In the genomic region with DNA sequence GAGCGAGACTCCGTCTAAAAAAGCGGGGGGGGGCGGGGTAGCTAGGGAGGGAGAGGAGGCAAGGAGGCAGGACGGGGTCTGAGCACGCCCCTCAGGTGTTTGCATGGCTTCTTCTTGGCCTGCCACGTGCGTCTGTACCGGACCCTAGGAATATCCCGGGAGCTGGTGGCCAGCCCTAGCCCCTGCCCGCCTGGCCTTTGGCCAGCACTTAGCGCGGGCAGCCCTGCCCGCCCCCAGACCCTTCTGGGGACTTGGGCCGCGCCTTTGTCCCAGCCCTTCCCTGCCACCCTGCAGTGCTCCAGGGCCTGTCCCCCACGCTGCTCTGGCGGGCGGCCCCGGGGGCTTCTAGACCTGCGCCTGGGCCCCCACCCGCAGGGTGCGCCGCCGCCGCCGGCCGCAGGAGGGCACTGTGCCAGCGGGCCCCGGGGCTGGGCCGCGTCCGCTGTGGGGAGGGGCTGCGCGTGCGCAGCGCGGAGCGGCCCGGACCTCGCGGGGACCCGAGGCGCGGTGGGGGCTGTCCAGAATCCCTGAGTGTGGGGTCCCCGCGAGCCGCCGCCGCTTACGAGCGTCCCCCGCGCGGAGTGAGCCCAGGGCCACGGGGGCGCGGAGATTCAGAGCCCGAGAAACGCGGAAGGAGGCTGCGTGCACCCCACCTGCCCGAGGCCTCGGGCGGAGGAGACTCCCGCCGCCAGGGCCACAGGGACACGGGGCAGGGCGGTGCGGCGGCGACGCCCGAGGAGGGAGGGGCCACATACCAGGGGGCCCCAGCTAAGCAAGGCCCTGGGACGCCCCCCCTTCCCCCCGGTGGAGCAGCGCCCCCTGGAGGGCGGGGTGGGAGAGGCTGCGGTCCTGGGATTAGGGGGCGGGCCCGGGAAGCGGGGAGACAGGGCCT, we compare ENCODE assay signal across 8 cellular contexts. TPM values are rescaled to one million over a fixed set of nuclear protein-coding genes. Genes with fewer than 3 reads are reported as not detected.
DNase-seq lines count a peak whose midpoint lies in the region; ATAC-seq and TF ChIP-seq lines count a peak whose summit lies in the region.

No MANE protein-coding gene starts in this region.

- peak overlapping the region; percentile 89 for H2AFZ ChIP-seq in DND-41 (ENCODE audit: low read depth, low read length)

- H3K4me2 ChIP-seq in DND-41 (ENCODE audit: insufficient read depth, low read length), result peak overlapping the region; percentile 74

- intact Hi-C loops in heart right ventricle (cut with DNase I), result loop anchor here in 2 of 10 donors (5.0 kb wide), 2 partner anchors 43 to 92 kb away; partner anchors contain the start of gene WDR25 (in 1 of the 2)

- H3K27ac ChIP-seq in DND-41 (ENCODE audit: low read length), result peak overlapping the region; percentile 73
- peak overlapping the region; percentile 42; the same call in 1 of the 2 replicates for H3K27ac ChIP-seq in SJCRH30
- peak overlapping the region; percentile 41 to 96 (median 90) for H3K27ac ChIP-seq in heart right ventricle
- peak overlapping the region; percentile 79 for H3K27ac ChIP-seq in rectal smooth muscle tissue (ENCODE audit: low read depth, low read length)

- 1 to 2% methylated on average over 76 to 81 of the region's 82 CpGs for WGBS in heart right ventricle, 2 donors

- H3K27me3 ChIP-seq in DND-41 (ENCODE audit: insufficient read depth, low read length, poor library complexity), result no peaks in the 10 kb centered on the region
- no peaks in the 10 kb centered on the region for H3K27me3 ChIP-seq in SJCRH30
- no peaks in the 10 kb centered on the region for H3K27me3 ChIP-seq in heart right ventricle
- no peaks in the 10 kb centered on the region for H3K27me3 ChIP-seq in rectal smooth muscle tissue (ENCODE audit: control insufficient read depth, insufficient read depth, low read length)

- ATAC-seq in DND-41 (ENCODE audit: insufficient read depth, low read depth) (peak; percentile 86), GM19455 (IDR thresholded peaks at IDR 0.05; ENCODE audit: unreplicated experiment) (peak; percentile 86), heart right ventricle (peak; percentile 80 to 96 (median 90))
- peak; percentile 88 to 91 for ATAC-seq in activated naive CD4-positive, alpha-beta T cell treated with anti-CD3 and anti-CD28 coated beads, Interleukin-2, amount 50 U/mL, for 72 hours

- H3K9ac ChIP-seq in DND-41 (ENCODE audit: low read depth, low read length), result peak overlapping the region; percentile 87
- peak overlapping the region; percentile 85 for H3K9ac ChIP-seq in rectal smooth muscle tissue (ENCODE audit: low read length)

- H3K27ac Mint-ChIP-seq in activated naive CD4-positive, alpha-beta T cell treated with anti-CD3 and anti-CD28 coated beads, Interleukin-2, amount 50 U/mL, for 72 hours, result peak overlapping the region in 1 of 2 donors; percentile 72

- TF ChIP-seq CTCF in DND-41 (IDR thresholded peaks at IDR 0.05; ENCODE audit: borderline replicate concordance, extremely low read depth, low read length, poor library complexity, severe bottlenecking) (peak; percentile 84), heart right ventricle (IDR thresholded peaks at IDR 0.05) (peak; percentile 70 to 89 (median 82))

- H4K20me1 ChIP-seq in DND-41 (ENCODE audit: insufficient read depth, low read length), result peaks cover 64% of the 10 kb centered on the region

- DNase-seq in DND-41, result peak; percentile 79
- DNase-seq in HK-2 (ENCODE audit: unreplicated experiment), result peak; percentile 74
- no peak for DNase-seq in SJCRH30
- peak; percentile 84 to 95 for DNase-seq in activated naive CD4-positive, alpha-beta T cell treated with anti-CD3 and anti-CD28 coated beads, Interleukin-2, amount 50 U/mL, for 72 hours (ENCODE audit: low spot score in 2 of 2)
- DNase-seq in heart right ventricle, result peak; percentile 46 to 82
- DNase-seq in kidney glomerular epithelial cell (lab: John Stamatoyannopoulos, UW), result no peak

- H3K79me2 ChIP-seq in DND-41 (ENCODE audit: insufficient read depth, low read length), result peaks cover 39% of the 10 kb centered on the region

- peak overlapping the region; percentile 28 to 63; a peak in 3 of 4 replicates for H3K4me3 ChIP-seq in DND-41 (ENCODE audit: low read depth in 1 of 2, low read length in 2 of 2)
- H3K4me3 ChIP-seq in SJCRH30, result peak overlapping the region; percentile 57
- H3K4me3 ChIP-seq in heart right ventricle, result peak overlapping the region; percentile 62 to 94 (median 88)
- H3K4me3 ChIP-seq in rectal smooth muscle tissue (ENCODE audit: low read length), result peak overlapping the region; percentile 75

- H3K36me3 Mint-ChIP-seq in activated naive CD4-positive, alpha-beta T cell treated with anti-CD3 and anti-CD28 coated beads, Interleukin-2, amount 50 U/mL, for 72 hours, result no peaks in the 10 kb centered on the region

- H3K4me1 ChIP-seq in DND-41 (ENCODE audit: insufficient read depth, low read length), result peaks cover 15% of the 10 kb centered on the region
- H3K4me1 ChIP-seq in SJCRH30, result peaks cover 6% of the 10 kb centered on the region; the same call in 1 of the 2 replicates
- peaks cover 5 to 78% (median 33%) of the 10 kb centered on the region in 9 donors for H3K4me1 ChIP-seq in heart right ventricle
- H3K4me1 ChIP-seq in rectal smooth muscle tissue (ENCODE audit: control insufficient read depth, insufficient read depth, low read length), result peaks cover 3% of the 10 kb centered on the region

- H3K9me3 ChIP-seq in DND-41 (ENCODE audit: insufficient read depth, low read length, severe bottlenecking) (no peaks in the 10 kb centered on the region), SJCRH30 (replicated peaks) (no peaks in the 10 kb centered on the region), heart right ventricle (no peaks in the 10 kb centered on the region)

- no peaks in the 10 kb centered on the region for H3K9me3 Mint-ChIP-seq in activated naive CD4-positive, alpha-beta T cell treated with anti-CD3 and anti-CD28 coated beads, Interleukin-2, amount 50 U/mL, for 72 hours

- H3K36me3 ChIP-seq in DND-41 (ENCODE audit: insufficient read depth, low read length), result peaks cover 40% of the 10 kb centered on the region
- H3K36me3 ChIP-seq in SJCRH30, result peaks cover 11% of the 10 kb centered on the region
- H3K36me3 ChIP-seq in heart right ventricle, result peaks cover 0 to 19% (median 0%) of the 10 kb centered on the region in 9 donors
- no peaks in the 10 kb centered on the region for H3K36me3 ChIP-seq in rectal smooth muscle tissue (ENCODE audit: control insufficient read depth, insufficient read depth, low read length)

RNA-seq across cellular contexts. Expression of gene SLC25A29, which starts 21.0 kb away (rescaled TPM):
- total RNA-seq in SJCRH30 (2014; rRNA removed; shearing (Covaris generic)), result 55.2 and 57.1 TPM in 2 replicates
- total RNA-seq in activated naive CD4-positive, alpha-beta T cell treated with anti-CD3 and anti-CD28 coated beads, Interleukin-2, amount 50 U/mL, for 72 hours, result 1 to 10 TPM; 8.5 to 8.9 TPM
- 10 to 100 TPM; 11.0 to 25.3 (median 21.7) TPM for total RNA-seq in heart right ventricle
- 10 to 100 TPM; 36.7 to 70.7 TPM for polyA plus RNA-seq in heart right ventricle

RNA-seq across cellular contexts. Expression of gene SLC25A47, which starts 37.9 kb away (rescaled TPM):
- 0.08 TPM in 1 of 2 replicates, not detected in the other for total RNA-seq in SJCRH30 (2014; rRNA removed; shearing (Covaris generic))
- total RNA-seq in activated naive CD4-positive, alpha-beta T cell treated with anti-CD3 and anti-CD28 coated beads, Interleukin-2, amount 50 U/mL, for 72 hours, result under 1 TPM in 1 of 2 donors, not detected in 1; 0.23 TPM
- not detected for total RNA-seq in heart right ventricle
- polyA plus RNA-seq in heart right ventricle, result not detected

RNA-seq across cellular contexts. Expression of gene YY1, which starts 46.3 kb away (rescaled TPM):
- 58.6 and 60.9 TPM in 2 replicates for total RNA-seq in SJCRH30 (2014; rRNA removed; shearing (Covaris generic))
- total RNA-seq in activated naive CD4-positive, alpha-beta T cell treated with anti-CD3 and anti-CD28 coated beads, Interleukin-2, amount 50 U/mL, for 72 hours, result 100 to 1,000 TPM in 1 of 2 donors, 10 to 100 TPM in 1; 87.8 to 120 TPM
- total RNA-seq in heart right ventricle, result 10 to 100 TPM; 37.4 to 58.3 (median 48.6) TPM
- polyA plus RNA-seq in heart right ventricle, result 10 to 100 TPM; 17.6 to 18.4 TPM

Comparison
In these comparisons a context has a peak if more than half of its experiments do, and no peak if none do; other contexts are left out.
1. DNase-seq: peak in DND-41 (single experiment), HK-2 (single experiment), activated naive CD4-positive, alpha-beta T cell treated with anti-CD3 and anti-CD28 coated beads, Interleukin-2, amount 50 U/mL, for 72 hours (2 of 2) and heart right ventricle (2 of 2); none in SJCRH30 (0 of 2) and kidney glomerular epithelial cell (single experiment).
2. Peak in every context shown above with its lines, with median percentiles within 50 percentile points of each other: ATAC-seq, H3K27ac ChIP-seq and H3K4me3 ChIP-seq.